11 cellular contexts compared by ENCODE assay signal in genomic region chr19:3538965-3539742, GRCh38. TPM values are rescaled to one million over a fixed set of nuclear protein-coding genes. Genes with fewer than 3 reads are reported as not detected.
DNase-seq lines count a peak whose midpoint lies in the region; TF ChIP-seq lines count a peak whose summit lies in the region.
"Had no signal": no experiment of that assay in that cellular context is flagged by ENCODE, and none has a peak within 500 bp of the region (broad histone marks: within the 10 kb centered on the region; RNA-seq: fewer than 3 reads in every experiment).

TSS of gene TEKTIP1 (plus strand) at chr19:3539174. CDS start at chr19:3539178, 4 bp downstream.

- peaks cover 4 to 5% of the 10 kb centered on the region in 2 experiments for H3K4me1 ChIP-seq in neutrophil (ENCODE audit: control insufficient read depth in 1 of 2, insufficient read depth in 1 of 2, low read depth in 1 of 2, low read length in 1 of 2)

- H3K9me3 ChIP-seq in neutrophil: no peaks in the 10 kb centered on the region

- peaks cover 68% of the 10 kb centered on the region for H3K36me3 ChIP-seq in neutrophil

- no peaks in the 10 kb centered on the region for H3K27me3 ChIP-seq in neutrophil

- no peak for TF ChIP-seq CTCF in neutrophil (IDR thresholded peaks at IDR 0.05)

- peak within 1 kb of the TSS; percentile 19 for H3K27ac ChIP-seq in cingulate gyrus (ENCODE audit: low read depth, low read length)
- H3K27ac ChIP-seq in neutrophil: peak within 1 kb of the TSS; percentile 50
- H3K27ac ChIP-seq: PC-9 had no signal

- DNase-seq in DMS 273 (lab: John Stamatoyannopoulos, UW; ENCODE audit: unreplicated experiment) (peak; percentile 47), DMS 273 treated with DMSO at 0.1 percent for 48 hours (lab: John Stamatoyannopoulos, UW) (no peak), M059J (ENCODE audit: low read depth) (peak; percentile 48), HUDEP-2 (lab: John Stamatoyannopoulos, UW; ENCODE audit: unreplicated experiment in 76 of 76) (no peak), AML-193 (lab: John Stamatoyannopoulos, UW) (no peak), NCI-H510A (lab: John Stamatoyannopoulos, UW) (no peak)
- DNase-seq: 8988T, HCEC 1CT, PC-9 had no signal

- no peak within 1 kb of the TSS for H3K4me3 ChIP-seq in neutrophil (ENCODE audit: low read depth in 1 of 2, low read length in 1 of 2)
- H3K4me3 ChIP-seq: PC-9 had no signal

RNA-seq across cellular contexts. Expression of gene TEKTIP1, which starts in this region (rescaled TPM):
- total RNA-seq in M059J (2014; rRNA removed; shearing (Covaris generic)): not detected in 2 replicates

Comparison
In these comparisons a context has a peak if more than half of its experiments do, and no peak if none do; other contexts are left out.
1. Peak in DNase-seq in M059J; RNA of the gene not detected or under 1 TPM.